ENCODE assay signal across 1 cellular context in genomic region chr9:126914458-126915280, GRCh38.
TF ChIP-seq lines count a peak whose summit lies in the region.

RALGPS1 (plus strand) TSS chr9:126914782; CDS start chr9:126962290, 47,508 bp downstream.

TF ChIP-seq in HCT116, 20 proteins besides CTCF, POLR2A, EP300 and RAD21 (continued from another document):
- TF ChIP-seq REST (IDR thresholded peaks at IDR 0.05; ENCODE audit: low read depth) (no peak), ZFX (IDR thresholded peaks at IDR 0.05) (peak; percentile 37), MAX (IDR thresholded peaks at IDR 0.05) (no peak), SIN3A (IDR thresholded peaks at IDR 0.05; ENCODE audit: low read depth) (no peak), ATF3 (IDR thresholded peaks at IDR 0.05) (no peak), YY1 (IDR thresholded peaks at IDR 0.05; ENCODE audit: extremely low read depth, insufficient replicate concordance, low read depth, low read length) (no peak), ZBTB33 (IDR thresholded peaks at IDR 0.05; ENCODE audit: extremely low read depth, insufficient replicate concordance, low read length) (no peak), EZH2 (IDR thresholded peaks at IDR 0.05) (no peak), FOSL1 (IDR thresholded peaks at IDR 0.05; ENCODE audit: low read depth) (no peak)
